Comparison of ENCODE assay signal across 9 cellular contexts in the genomic region with DNA sequence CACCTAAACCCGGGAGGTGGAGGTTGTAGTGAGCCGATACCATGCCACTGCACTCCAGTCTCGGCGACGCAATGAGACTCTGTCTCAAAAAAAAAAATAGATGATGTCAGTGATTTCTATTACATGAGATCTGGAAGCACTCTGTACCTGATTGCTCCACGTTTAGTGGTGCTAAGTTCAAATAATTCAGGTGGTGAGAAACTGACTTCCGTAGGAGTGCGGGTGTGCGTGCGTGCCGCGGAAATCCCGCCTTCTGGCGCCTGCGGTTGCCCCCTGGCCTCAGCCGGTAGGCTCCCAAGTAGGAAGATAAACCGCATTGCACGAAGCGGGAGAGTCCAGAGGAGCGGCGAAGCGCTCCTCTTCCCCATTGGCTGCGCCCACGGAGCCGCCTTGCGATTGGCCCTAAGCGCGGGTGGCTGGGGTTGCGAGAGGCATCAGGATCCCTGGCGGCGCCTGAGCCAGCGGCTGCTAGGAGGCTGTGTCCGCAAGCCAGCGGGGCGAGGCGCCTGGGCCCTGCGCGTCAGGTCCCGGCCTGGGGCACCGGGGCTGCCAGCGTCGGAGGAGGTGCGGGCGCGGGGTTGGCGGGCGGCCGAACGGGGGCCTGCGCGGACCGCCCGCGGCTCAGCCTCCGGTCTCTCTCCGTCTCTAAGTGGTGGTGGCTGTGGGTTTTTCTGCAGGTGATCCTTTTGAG. TPM values are rescaled to one million over a fixed set of nuclear protein-coding genes. Genes with fewer than 3 reads are reported as not detected.
DNase-seq lines count a peak whose midpoint lies in the region; ATAC-seq and TF ChIP-seq lines count a peak whose summit lies in the region.
"Not testable (repeated sequence)": the region's sequence is repeated elsewhere in the genome, so short reads cannot be mapped to it uniquely, and the experiment has no call there.
"Had no signal": no experiment of that assay in that cellular context is flagged by ENCODE, and none has a peak within 500 bp of the region (broad histone marks: within the 10 kb centered on the region; RNA-seq: fewer than 3 reads in every experiment).

No MANE protein-coding gene starts in this region.

- 2 to 5% (median 2%) methylated on average over 41 to 56 of the region's 56 CpGs for WGBS in psoas muscle, 3 donors

- not testable (repeated sequence) for TF ChIP-seq CTCF in psoas muscle (IDR thresholded peaks at IDR 0.05)

- H3K4me1 Mint-ChIP-seq in activated T-helper 2 cell treated with anti-CD3 and anti-CD28 coated beads, Interferon-gamma antibody, Interleukin-2, Interleukin-4, amounts not matched to agents 10 μg/mL and 5 μg/mL and 100 μg/mL, durations not matched to agents 14 hours and 24 hours and 36 hours (ENCODE audit: low read depth) = not testable (repeated sequence)
- H3K4me1 Mint-ChIP-seq in stimulated activated naive B cell treated with anti-CD40 and anti-IgM and Interleukin-4, amounts not matched to agents 10 μg/mL and 1 μg/mL and 100 μg/mL, for 72 hours = peaks cover 4 to 13% of the 10 kb centered on the region in 2 donors

- H3K36me3 Mint-ChIP-seq in activated T-helper 2 cell treated with anti-CD3 and anti-CD28 coated beads, Interferon-gamma antibody, Interleukin-2, Interleukin-4, amounts not matched to agents 10 μg/mL and 5 μg/mL and 100 μg/mL, durations not matched to agents 14 hours and 24 hours and 36 hours (ENCODE audit: low read depth); stimulated activated naive B cell treated with anti-CD40 and anti-IgM and Interleukin-4, amounts not matched to agents 10 μg/mL and 1 μg/mL and 100 μg/mL, for 72 hours: not testable (repeated sequence)

- H3K27me3 Mint-ChIP-seq in activated T-helper 2 cell treated with anti-CD3 and anti-CD28 coated beads, Interferon-gamma antibody, Interleukin-2, Interleukin-4, amounts not matched to agents 10 μg/mL and 5 μg/mL and 100 μg/mL, durations not matched to agents 14 hours and 24 hours and 36 hours (ENCODE audit: low read depth) = peaks cover 25% of the 10 kb centered on the region
- H3K27me3 Mint-ChIP-seq in stimulated activated naive B cell treated with anti-CD40 and anti-IgM and Interleukin-4, amounts not matched to agents 10 μg/mL and 1 μg/mL and 100 μg/mL, for 72 hours = peaks cover 15 to 20% of the 10 kb centered on the region in 2 donors

- peak; percentile 77 to 98 (median 91) for ATAC-seq in psoas muscle
- peak; percentile 55 to 73 for ATAC-seq in stimulated activated naive B cell treated with anti-CD40 and anti-IgM and Interleukin-4, amounts not matched to agents 10 μg/mL and 1 μg/mL and 100 μg/mL, for 72 hours (replicated peaks)

- not testable (repeated sequence) for H3K27me3 ChIP-seq in psoas muscle (ENCODE audit: insufficient read depth in 3 of 3, low read length in 2 of 3)

- intact Hi-C loops in activated T-helper 2 cell treated with anti-CD3 and anti-CD28 coated beads, Interferon-gamma antibody, Interleukin-2, Interleukin-4, amounts not matched to agents 10 μg/mL and 5 μg/mL and 100 μg/mL, durations not matched to agents 14 hours and 24 hours and 36 hours (cut with micrococcal nuclease); psoas muscle (cut with DNase I): not testable (repeated sequence)

- DNase-seq in DMS 273 (lab: John Stamatoyannopoulos, UW; ENCODE audit: unreplicated experiment) (peak; percentile 94), NCI-H1436 (lab: John Stamatoyannopoulos, UW) (peak; percentile 72), T-helper 1 cell (peak; percentile 36 to 68 (median 57)), iPS-NIHi11 (ENCODE audit: low spot score) (peak; percentile 88), psoas muscle (peak; percentile 45 to 81)
- DNase-seq in activated T-helper 2 cell treated with anti-CD3 and anti-CD28 coated beads, Interferon-gamma antibody, Interleukin-2, Interleukin-4, amounts not matched to agents 10 μg/mL and 5 μg/mL and 100 μg/mL, durations not matched to agents 14 hours and 24 hours and 36 hours (ENCODE audit: low spot score) = peak; percentile 53
- peak; percentile 66 for DNase-seq in effector CD8-positive, alpha-beta T cell (lab: John Stamatoyannopoulos, UW)
- DNase-seq in stimulated activated naive B cell treated with anti-CD40 and anti-IgM and Interleukin-4, amounts not matched to agents 10 μg/mL and 1 μg/mL and 100 μg/mL, for 72 hours = peak; percentile 4

- H3K9me3 ChIP-seq in psoas muscle = not testable (repeated sequence)

- H3K27ac ChIP-seq in psoas muscle = not testable (repeated sequence)

- H3K4me3 ChIP-seq in psoas muscle = peak overlapping the region; percentile 58

- H3K9me3 Mint-ChIP-seq in activated T-helper 2 cell treated with anti-CD3 and anti-CD28 coated beads, Interferon-gamma antibody, Interleukin-2, Interleukin-4, amounts not matched to agents 10 μg/mL and 5 μg/mL and 100 μg/mL, durations not matched to agents 14 hours and 24 hours and 36 hours; stimulated activated naive B cell treated with anti-CD40 and anti-IgM and Interleukin-4, amounts not matched to agents 10 μg/mL and 1 μg/mL and 100 μg/mL, for 72 hours: not testable (repeated sequence)

- H3K36me3 ChIP-seq in psoas muscle (ENCODE audit: insufficient read depth in 1 of 2, low read depth in 1 of 2) = not testable (repeated sequence)

- not testable (repeated sequence) for H3K27ac Mint-ChIP-seq in activated T-helper 2 cell treated with anti-CD3 and anti-CD28 coated beads, Interferon-gamma antibody, Interleukin-2, Interleukin-4, amounts not matched to agents 10 μg/mL and 5 μg/mL and 100 μg/mL, durations not matched to agents 14 hours and 24 hours and 36 hours; stimulated activated naive B cell treated with anti-CD40 and anti-IgM and Interleukin-4, amounts not matched to agents 10 μg/mL and 1 μg/mL and 100 μg/mL, for 72 hours

- not testable (repeated sequence) for H3K4me1 ChIP-seq in psoas muscle

- H3K4me3 Mint-ChIP-seq in activated T-helper 2 cell treated with anti-CD3 and anti-CD28 coated beads, Interferon-gamma antibody, Interleukin-2, Interleukin-4, amounts not matched to agents 10 μg/mL and 5 μg/mL and 100 μg/mL, durations not matched to agents 14 hours and 24 hours and 36 hours (ENCODE audit: low read depth) = peak overlapping the region; percentile 67
- peak overlapping the region; percentile 55 to 73 for H3K4me3 Mint-ChIP-seq in stimulated activated naive B cell treated with anti-CD40 and anti-IgM and Interleukin-4, amounts not matched to agents 10 μg/mL and 1 μg/mL and 100 μg/mL, for 72 hours

RNA-seq across cellular contexts. Expression of a gene that starts 16.4 kb away (rescaled TPM):
- total RNA-seq in activated T-helper 2 cell treated with anti-CD3 and anti-CD28 coated beads, Interferon-gamma antibody, Interleukin-2, Interleukin-4, amounts not matched to agents 10 μg/mL and 5 μg/mL and 100 μg/mL, durations not matched to agents 14 hours and 24 hours and 36 hours = not detected in 2 replicates
- not detected for total RNA-seq in psoas muscle
- not detected for polyA plus RNA-seq in psoas muscle
- total RNA-seq: SK-MEL-5 had no signal

RNA-seq across cellular contexts. Expression of a gene that starts 53.7 kb away (rescaled TPM):
- 1.1 and 1.2 TPM in 2 replicates for total RNA-seq in activated T-helper 2 cell treated with anti-CD3 and anti-CD28 coated beads, Interferon-gamma antibody, Interleukin-2, Interleukin-4, amounts not matched to agents 10 μg/mL and 5 μg/mL and 100 μg/mL, durations not matched to agents 14 hours and 24 hours and 36 hours
- under 1 TPM in 2 of 4 donors, not detected in 2; 0.19 to 0.36 TPM for total RNA-seq in psoas muscle
- under 1 TPM; 0.06 to 0.08 (median 0.08) TPM for polyA plus RNA-seq in psoas muscle

Comparison
In these comparisons a context has a peak if more than half of its experiments do, and no peak if none do; other contexts are left out.
1. DNase-seq: peak in every context shown above with its lines; median percentile 94 in DMS 273; 88 in iPS-NIHi11; 72 in NCI-H1436; 66 in effector CD8-positive, alpha-beta T cell; 63 in psoas muscle; 57 in T-helper 1 cell; 53 in activated T-helper 2 cell treated with anti-CD3 and anti-CD28 coated beads, Interferon-gamma antibody, Interleukin-2, Interleukin-4, amounts not matched to agents 10 μg/mL and 5 μg/mL and 100 μg/mL, durations not matched to agents 14 hours and 24 hours and 36 hours; 4 in stimulated activated naive B cell treated with anti-CD40 and anti-IgM and Interleukin-4, amounts not matched to agents 10 μg/mL and 1 μg/mL and 100 μg/mL, for 72 hours.